Comparison of ENCODE assay signal across 8 cellular contexts in the genomic region with DNA sequence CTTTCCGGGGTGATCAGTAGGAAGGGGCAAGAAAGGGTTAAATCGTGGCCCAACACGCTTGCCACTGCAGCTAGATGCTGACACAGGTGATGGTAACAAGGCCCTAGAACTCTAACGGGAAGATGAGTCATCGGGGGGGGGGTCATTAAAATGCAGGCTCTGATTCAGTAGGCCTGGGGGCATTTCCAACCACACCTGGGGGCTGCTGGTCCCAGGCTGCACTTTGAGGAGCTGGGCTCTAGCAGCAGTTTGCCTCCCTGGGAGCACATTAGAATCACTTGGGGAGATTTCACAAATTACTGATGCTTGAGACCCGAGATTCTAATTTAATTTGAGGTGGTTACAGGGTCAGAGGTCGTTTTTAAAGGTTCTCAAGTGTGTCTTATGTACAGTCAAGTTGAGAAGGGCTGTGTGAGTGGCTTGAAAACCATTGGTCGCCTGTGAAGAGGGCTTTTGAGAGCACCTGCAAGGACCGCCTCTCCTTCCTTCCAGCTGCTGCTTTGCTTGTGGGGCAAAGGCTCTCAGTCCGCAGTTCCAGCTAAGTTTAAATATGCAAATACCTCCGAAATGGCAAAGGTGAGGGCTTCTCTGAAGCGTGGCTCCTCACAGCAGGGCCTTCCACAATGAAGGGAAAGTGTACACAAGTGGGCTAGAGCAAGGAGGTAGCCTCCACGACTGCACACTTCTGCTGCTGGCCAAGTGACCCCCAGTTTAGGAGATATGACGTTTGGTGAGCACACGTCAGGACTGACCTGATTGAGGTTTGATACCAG.
DNase-seq lines count a peak whose midpoint lies in the region; ATAC-seq and TF ChIP-seq lines count a peak whose summit lies in the region.

No MANE protein-coding gene starts in this region.

- H4K8ac ChIP-seq in mesenchymal stem cell (ENCODE audit: low read length), result no peak overlapping the region

- H3K18ac ChIP-seq in mesenchymal stem cell (ENCODE audit: low read depth in 1 of 2, low read length in 2 of 2), result no peak overlapping the region

- H3K4me3 ChIP-seq in SU-DHL-6 (ENCODE audit: insufficient read depth, low read length, poor library complexity, severe bottlenecking) (peak overlapping the region; percentile 53), colonic mucosa (no peak overlapping the region), mesenchymal stem cell (ENCODE audit: insufficient read depth in 1 of 2, low read depth in 1 of 2, low read length in 2 of 2) (no peak overlapping the region)

- H2AK5ac ChIP-seq in mesenchymal stem cell (ENCODE audit: low read length, severe bottlenecking), result no peak overlapping the region

- WGBS in mesenchymal stem cell, result 53% methylated on average over 15 of the region's 15 CpGs

- H2AFZ ChIP-seq in SU-DHL-6 (ENCODE audit: low read depth, low read length, severe bottlenecking) (no peak overlapping the region), mesenchymal stem cell (ENCODE audit: low read depth, low read length) (no peak overlapping the region)

- H3K9me3 ChIP-seq in SU-DHL-6 (ENCODE audit: insufficient read depth, low read length) (no peaks in the 10 kb centered on the region), colonic mucosa (no peaks in the 10 kb centered on the region), mesenchymal stem cell (ENCODE audit: control insufficient read depth, low read length) (no peaks in the 10 kb centered on the region)

- no peak overlapping the region for H4K91ac ChIP-seq in mesenchymal stem cell (ENCODE audit: low read length)

- intact Hi-C loops in colonic mucosa (cut with DNase I), result no loop called here

- no peak overlapping the region for H3K14ac ChIP-seq in mesenchymal stem cell (ENCODE audit: low read length in 2 of 2)

- H3K9ac ChIP-seq in SU-DHL-6 (ENCODE audit: low read length) (peak overlapping the region; percentile 81), colonic mucosa (ENCODE audit: low read depth in 2 of 2, low read length in 2 of 2) (no peak overlapping the region), mesenchymal stem cell (ENCODE audit: low read length) (no peak overlapping the region)

- H3K9me2 ChIP-seq in SU-DHL-6 (replicated peaks; ENCODE audit: insufficient read depth, low read length), result no peaks in the 10 kb centered on the region

- H3K27ac ChIP-seq in SU-DHL-6 (ENCODE audit: low read depth, low read length) (peak overlapping the region; percentile 97), colonic mucosa (no peak overlapping the region), mesenchymal stem cell (ENCODE audit: low read length, poor library complexity, severe bottlenecking) (no peak overlapping the region)

- H2BK12ac ChIP-seq in mesenchymal stem cell (ENCODE audit: low read length in 2 of 2), result no peak overlapping the region

- in situ Hi-C loops in ACHN (cut with HindIII; ENCODE audit: low pct_ligation_motif_present, low pct_unique_long_range_greater_than_20kb, low sequenced_read_pairs), result no loop called here

- H3K79me1 ChIP-seq in mesenchymal stem cell (replicated peaks; ENCODE audit: low read length, poor library complexity, severe bottlenecking), result no peaks in the 10 kb centered on the region

- H3K23ac ChIP-seq in mesenchymal stem cell (ENCODE audit: low read length in 2 of 2), result no peak overlapping the region

- H3K4me2 ChIP-seq in SU-DHL-6 (ENCODE audit: low read depth, low read length, poor library complexity, severe bottlenecking) (peak overlapping the region; percentile 95), mesenchymal stem cell (ENCODE audit: low read length, poor library complexity, severe bottlenecking) (no peak overlapping the region)

- H3K4ac ChIP-seq in mesenchymal stem cell (ENCODE audit: low read depth in 1 of 2, low read length in 2 of 2), result no peak overlapping the region

- no peaks in the 10 kb centered on the region for H4K20me1 ChIP-seq in SU-DHL-6 (ENCODE audit: low read depth, low read length)

- peak; percentile 96 for DNase-seq in DMS79 treated with DMSO at 0.1 percent for 48 hours (lab: John Stamatoyannopoulos, UW)
- no peak for DNase-seq in ACHN
- DNase-seq in COLO829 (ENCODE audit: low spot score), result no peak
- DNase-seq in colonic mucosa, result no peak
- DNase-seq in mesenchymal stem cell, result no peak

- peaks cover 12% of the 10 kb centered on the region; the same call in 1 of the 2 replicates for H3K79me2 ChIP-seq in SU-DHL-6 (ENCODE audit: insufficient read depth, low read length)

- H3K27me3 ChIP-seq in SU-DHL-6 (ENCODE audit: low read length), result no peaks in the 10 kb centered on the region
- H3K27me3 ChIP-seq in colonic mucosa, result no peaks in the 10 kb centered on the region
- H3K27me3 ChIP-seq in mesenchymal stem cell (ENCODE audit: control insufficient read depth in 1 of 2, insufficient read depth in 1 of 2, low read length in 2 of 2), result peaks cover 26 to 63% of the 10 kb centered on the region in 2 experiments

- TF ChIP-seq CTCF in SU-DHL-6 (IDR thresholded peaks at IDR 0.05; ENCODE audit: insufficient read depth, low read length, poor library complexity, severe bottlenecking), result no peak
- no peak for TF ChIP-seq CTCF in colonic mucosa (IDR thresholded peaks at IDR 0.05)

- no peak overlapping the region for H2BK120ac ChIP-seq in mesenchymal stem cell (ENCODE audit: low read depth, low read length)

- H2BK5ac ChIP-seq in mesenchymal stem cell (ENCODE audit: low read depth, low read length, poor library complexity, severe bottlenecking), result no peak overlapping the region

- H2BK15ac ChIP-seq in mesenchymal stem cell (ENCODE audit: low read depth, poor library complexity, severe bottlenecking), result no peak overlapping the region

- peaks cover 51% of the 10 kb centered on the region for H3F3A ChIP-seq in SU-DHL-6 (ENCODE audit: insufficient read depth)

- no peaks in the 10 kb centered on the region for H3K36me3 ChIP-seq in SU-DHL-6 (ENCODE audit: low read length)
- no peaks in the 10 kb centered on the region for H3K36me3 ChIP-seq in colonic mucosa
- H3K36me3 ChIP-seq in mesenchymal stem cell (ENCODE audit: control insufficient read depth in 1 of 2, insufficient read depth in 2 of 2, low read depth in 1 of 2, low read length in 2 of 2), result no peaks in the 10 kb centered on the region

- no peaks in the 10 kb centered on the region for H3K4me1 ChIP-seq in colonic mucosa
- H3K4me1 ChIP-seq in mesenchymal stem cell (ENCODE audit: control insufficient read depth, insufficient read depth, low read depth, low read length), result peaks cover 18% of the 10 kb centered on the region

- ATAC-seq in GM19463 (IDR thresholded peaks at IDR 0.05; ENCODE audit: unreplicated experiment) (peak; percentile 78), HG03175 (IDR thresholded peaks at IDR 0.05; ENCODE audit: unreplicated experiment) (peak; percentile 85)
